8 cellular contexts compared by ENCODE assay signal in the genomic region with DNA sequence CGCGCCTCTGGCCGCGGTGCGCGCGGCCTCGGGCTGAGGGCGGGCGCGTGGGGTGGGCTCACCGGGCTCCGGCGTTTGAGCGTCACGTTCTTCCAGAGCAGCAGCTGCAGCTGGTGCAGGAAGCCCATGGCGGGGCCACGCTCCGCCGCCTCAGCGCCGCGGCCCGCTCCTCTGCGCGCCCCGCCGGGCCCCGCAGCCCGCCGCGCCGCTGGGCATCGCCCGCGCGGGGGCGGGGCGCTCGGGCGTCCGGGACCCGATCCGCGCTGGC. TPM values are rescaled to one million over a fixed set of nuclear protein-coding genes. Genes with fewer than 3 reads are reported as not detected.
DNase-seq lines count a peak whose midpoint lies in the region; ATAC-seq and TF ChIP-seq lines count a peak whose summit lies in the region.

Gene ABCA2 (minus strand): TSS at position 225 of the 268 bp plus-strand sequence. CDS start 97 bp downstream, at position 128.

- TF ChIP-seq CTCF in breast epithelium (IDR thresholded peaks at IDR 0.05), result no peak
- no peak for TF ChIP-seq CTCF in right lobe of liver (IDR thresholded peaks at IDR 0.05)
- TF ChIP-seq CTCF in thoracic aorta (IDR thresholded peaks at IDR 0.05), result no peak

- H3K27ac ChIP-seq in breast epithelium, result peak within 1 kb of the TSS; percentile 55 to 77
- peak within 1 kb of the TSS; percentile 24 to 73 (median 33) for H3K27ac ChIP-seq in right lobe of liver
- H3K27ac ChIP-seq in thoracic aorta, result peak within 1 kb of the TSS in 1 of 2 donors; percentile 34

- no peak for DNase-seq in activated naive CD4-positive, alpha-beta T cell (lab: John Stamatoyannopoulos, UW)
- DNase-seq in breast epithelium (ENCODE audit: low spot score in 2 of 2) (no peak), right lobe of liver (no peak), thoracic aorta (ENCODE audit: low spot score) (no peak), H4 (ENCODE audit: low spot score) (no peak), NCI-H1105 (lab: John Stamatoyannopoulos, UW) (no peak)

- no peaks in the 10 kb centered on the region for H3K9me3 Mint-ChIP-seq in activated naive CD4-positive, alpha-beta T cell treated with anti-CD3 and anti-CD28 coated beads, Interleukin-2, amount 50 U/mL, for 24 hours

- H3K4me3 Mint-ChIP-seq in activated naive CD4-positive, alpha-beta T cell treated with anti-CD3 and anti-CD28 coated beads, Interleukin-2, amount 50 U/mL, for 24 hours, result peak within 1 kb of the TSS; percentile 83

- ATAC-seq in right lobe of liver (no peak), thoracic aorta (ENCODE audit: insufficient number of reproducible peaks, low FRiP score, low read depth) (no peak), HG03342 (IDR thresholded peaks at IDR 0.05; ENCODE audit: unreplicated experiment) (no peak)

- H3K9me3 ChIP-seq in breast epithelium, result no peaks in the 10 kb centered on the region
- no peaks in the 10 kb centered on the region for H3K9me3 ChIP-seq in right lobe of liver
- no peaks in the 10 kb centered on the region for H3K9me3 ChIP-seq in thoracic aorta

- H3K36me3 ChIP-seq in breast epithelium (no peaks in the 10 kb centered on the region), right lobe of liver (no peaks in the 10 kb centered on the region), thoracic aorta (no peaks in the 10 kb centered on the region)

- no peaks in the 10 kb centered on the region for H3K27me3 Mint-ChIP-seq in activated naive CD4-positive, alpha-beta T cell treated with anti-CD3 and anti-CD28 coated beads, Interleukin-2, amount 50 U/mL, for 24 hours

- 0% methylated on average over 21 of the region's 45 CpGs for WGBS in right lobe of liver (ENCODE audit: insufficient coverage, low coverage, low lambda C conversion rate, missing lambda C conversion rate)

- intact Hi-C loops in breast epithelium (cut with DNase I; ENCODE audit: low total_unique reads), result no loop called here
- intact Hi-C loops in right lobe of liver (cut with DNase I), result no loop called here

- H3K4me1 ChIP-seq in breast epithelium (peaks cover 12 to 27% of the 10 kb centered on the region in 2 donors), right lobe of liver (peaks cover 0 to 53% (median 27%) of the 10 kb centered on the region in 4 donors), thoracic aorta (ENCODE audit: control insufficient read depth in 1 of 2, low read depth in 2 of 2) (peaks cover 20 to 30% of the 10 kb centered on the region in 2 donors)

- peak within 1 kb of the TSS; percentile 65 for H3K27ac Mint-ChIP-seq in activated naive CD4-positive, alpha-beta T cell treated with anti-CD3 and anti-CD28 coated beads, Interleukin-2, amount 50 U/mL, for 24 hours

- no peaks in the 10 kb centered on the region for H3K27me3 ChIP-seq in breast epithelium
- H3K27me3 ChIP-seq in right lobe of liver, result no peaks in the 10 kb centered on the region
- no peaks in the 10 kb centered on the region for H3K27me3 ChIP-seq in thoracic aorta (replicated peaks; ENCODE audit: insufficient read depth)

- no peaks in the 10 kb centered on the region for H3K36me3 Mint-ChIP-seq in activated naive CD4-positive, alpha-beta T cell treated with anti-CD3 and anti-CD28 coated beads, Interleukin-2, amount 50 U/mL, for 24 hours

- peaks cover 25% of the 10 kb centered on the region for H3K4me1 Mint-ChIP-seq in activated naive CD4-positive, alpha-beta T cell treated with anti-CD3 and anti-CD28 coated beads, Interleukin-2, amount 50 U/mL, for 24 hours

- TF ChIP-seq POLR2A in breast epithelium (IDR thresholded peaks at IDR 0.05), result no peak
- TF ChIP-seq POLR2A in right lobe of liver (IDR thresholded peaks at IDR 0.05), result no peak

- peak within 1 kb of the TSS; percentile 49 to 88 (median 66) for H3K4me3 ChIP-seq in breast epithelium
- H3K4me3 ChIP-seq in right lobe of liver, result peak within 1 kb of the TSS; percentile 51 to 60 (median 57)
- peak within 1 kb of the TSS; percentile 92 for H3K4me3 ChIP-seq in thoracic aorta

RNA-seq across cellular contexts. Expression of gene ABCA2, which starts in this region (rescaled TPM):
- 10 to 100 TPM; 17.0 to 30.6 (median 18.9) TPM for total RNA-seq in breast epithelium
- 10 to 100 TPM; 23.7 to 49.2 (median 34.2) TPM for total RNA-seq in right lobe of liver
- 10 to 100 TPM; 37.2 to 60.5 TPM for total RNA-seq in thoracic aorta
- 4.9 and 22.4 TPM in 2 replicates for total RNA-seq in H4 (2014; rRNA removed; shearing (Covaris generic))
